ENCODE assay signal across 20 cellular contexts in genomic region chr7:78220754-78221153, GRCh38.
"Had no signal": no experiment of that assay in that cellular context is flagged by ENCODE, and none has a peak within 500 bp of the region (broad histone marks: within the 10 kb centered on the region; RNA-seq: fewer than 3 reads in every experiment).

No MANE protein-coding gene starts in this region.

- H3K4me1 ChIP-seq: breast epithelium, foreskin keratinocyte, suprapubic skin had no signal

- H3K9me3 ChIP-seq: breast epithelium, esophagus muscularis mucosa, left lung, lower lobe of right lung, spleen, suprapubic skin, tibial artery had no signal

- DNase-seq: activated CD4-positive, alpha-beta T cell treated with anti-CD3 and anti-CD28 coated beads, Interleukin-2, amount 50 U/mL, for 1 hour; activated CD8-positive, alpha-beta T cell treated with anti-CD3 and anti-CD28 coated beads for 36 hours; activated gamma-delta T cell treated with Interleukin-2 at 50 U/mL for 16 hours; activated T-cell treated with anti-CD3 and anti-CD28 coated beads, Interleukin-2, amount 50 U/mL, for 4 hours; central memory CD4-positive, alpha-beta T cell; dermis blood vessel endothelial cell; effector CD4-positive, alpha-beta T cell; foreskin keratinocyte; kidney glomerular epithelial cell; left lung; lower lobe of right lung; mesenchymal stem cell; natural killer cell; right cardiac atrium; spleen; stimulated activated naive CD4-positive, alpha-beta T cell; tibial artery had no signal

- H3K36me3 ChIP-seq: breast epithelium, esophagus muscularis mucosa, left lung, lower lobe of right lung, spleen, suprapubic skin, tibial artery had no signal

- H3K4me3 ChIP-seq: breast epithelium, esophagus muscularis mucosa, left lung, lower lobe of right lung, spleen, suprapubic skin, tibial artery had no signal

- H3K27ac ChIP-seq: breast epithelium, esophagus muscularis mucosa, foreskin keratinocyte, left lung, lower lobe of right lung, spleen, suprapubic skin, tibial artery had no signal

- H3K27me3 ChIP-seq: breast epithelium, esophagus muscularis mucosa, foreskin keratinocyte, left lung, spleen, suprapubic skin, tibial artery had no signal
